1 cellular context compared by ENCODE assay signal in genomic region chr17:63600569-63601438, GRCh38.
TF ChIP-seq lines count a peak whose summit lies in the region.

Gene TACO1, plus strand, starts transcription at chr17:63600895. Its CDS starts 189 bp downstream, at chr17:63601084.

TF ChIP-seq in HepG2, 621 proteins besides CTCF, POLR2A, EP300 and RAD21 (continued from another document and continues in another):
- TF ChIP-seq ZNF318 (CRISPR knock-in tag; IDR thresholded peaks at IDR 0.05) (peak; percentile 81; the same call in 1 of the 2 replicates), YY1 (IDR thresholded peaks at IDR 0.05; ENCODE audit: insufficient read depth, insufficient replicate concordance, low read depth, low read length) (peak; percentile 81), ZKSCAN1 (IDR thresholded peaks at IDR 0.05; ENCODE audit: low read length) (peak; percentile 72), CREB1 (IDR thresholded peaks at IDR 0.05) (peak; percentile 48; the same call in 1 of the 2 replicates), CREB1 (CRISPR knock-in tag; IDR thresholded peaks at IDR 0.05) (no peak; the same call in none of the 2 replicates), ZNF350 (CRISPR knock-in tag; IDR thresholded peaks at IDR 0.05; ENCODE audit: borderline replicate concordance, low read depth) (peak; percentile 100), HNF4A (CRISPR knock-in tag; IDR thresholded peaks at IDR 0.05) (peak; percentile 86), ZKSCAN5 (CRISPR knock-in tag; IDR thresholded peaks at IDR 0.05) (no peak), ARNT2 (CRISPR knock-in tag; IDR thresholded peaks at IDR 0.05; ENCODE audit: low read depth) (peak; percentile 56; the same call in 1 of the 2 replicates), ZNF282 (IDR thresholded peaks at IDR 0.05; ENCODE audit: partially characterized antibody) (no peak), ZNF432 (CRISPR knock-in tag; IDR thresholded peaks at IDR 0.05; ENCODE audit: borderline replicate concordance) (no peak), ZNF335 (CRISPR knock-in tag; IDR thresholded peaks at IDR 0.05) (peak; percentile 97), IRF2 (CRISPR knock-in tag; IDR thresholded peaks at IDR 0.05) (peak; percentile 98), HNRNPK (IDR thresholded peaks at IDR 0.05; ENCODE audit: low read depth, low read length, poor library complexity, severe bottlenecking) (peak; percentile 34), SP5 (CRISPR knock-in tag; IDR thresholded peaks at IDR 0.05; ENCODE audit: borderline replicate concordance, low read depth) (peak; percentile 72; the same call in 1 of the 2 replicates), SNAPC5 (CRISPR knock-in tag; IDR thresholded peaks at IDR 0.05; ENCODE audit: borderline replicate concordance) (peak; percentile 91), THAP7 (CRISPR knock-in tag; IDR thresholded peaks at IDR 0.05) (peak; percentile 91), NFYC (CRISPR knock-in tag; IDR thresholded peaks at IDR 0.05) (peak; percentile 49; the same call in 1 of the 2 replicates), HDAC1 (CRISPR knock-in tag; IDR thresholded peaks at IDR 0.05) (peak; percentile 99), TOE1 (CRISPR knock-in tag; IDR thresholded peaks at IDR 0.05) (peak; percentile 97; the same call in 1 of the 2 replicates), HNF4G (IDR thresholded peaks at IDR 0.05; ENCODE audit: borderline replicate concordance, low read depth, low read length) (peak; percentile 91), HNF4G (CRISPR knock-in tag; IDR thresholded peaks at IDR 0.05; ENCODE audit: borderline replicate concordance, low read depth) (peak; percentile 84), ZNF10 (CRISPR knock-in tag; IDR thresholded peaks at IDR 0.05; ENCODE audit: borderline replicate concordance, low read depth) (no peak), ZBTB44 (CRISPR knock-in tag; IDR thresholded peaks at IDR 0.05) (peak; percentile 91), ZNF749 (CRISPR knock-in tag; IDR thresholded peaks at IDR 0.05; ENCODE audit: borderline replicate concordance) (peak; percentile 93), NFYB (CRISPR knock-in tag; IDR thresholded peaks at IDR 0.05) (peak; percentile 65), HMG20A (CRISPR knock-in tag; IDR thresholded peaks at IDR 0.05; ENCODE audit: borderline replicate concordance) (peak; percentile 25; the same call in 1 of the 2 replicates), CENPBD1 (CRISPR knock-in tag; IDR thresholded peaks at IDR 0.05; ENCODE audit: borderline replicate concordance, low read depth) (peak; percentile 51; the same call in 1 of the 2 replicates), SOX5 (CRISPR knock-in tag; IDR thresholded peaks at IDR 0.05; ENCODE audit: borderline replicate concordance) (peak; percentile 83), HIC2 (CRISPR knock-in tag; IDR thresholded peaks at IDR 0.05; ENCODE audit: low read depth) (no peak), ZNF639 (CRISPR knock-in tag; conservative IDR thresholded peaks at IDR 0.05) (peak; percentile 99), ZNF512B (CRISPR knock-in tag; IDR thresholded peaks at IDR 0.05; ENCODE audit: borderline replicate concordance) (peak; percentile 89; the same call in 1 of the 2 replicates), ELF3 (CRISPR knock-in tag; IDR thresholded peaks at IDR 0.05) (peak; percentile 88), ZNF333 (CRISPR knock-in tag; IDR thresholded peaks at IDR 0.05; ENCODE audit: borderline replicate concordance) (peak; percentile 79; the same call in 1 of the 2 replicates), ZNF121 (CRISPR knock-in tag; IDR thresholded peaks at IDR 0.05) (peak; percentile 80), MAX (IDR thresholded peaks at IDR 0.05) (peak; percentile 95), ZBTB7B (CRISPR knock-in tag; IDR thresholded peaks at IDR 0.05) (peak; percentile 92), SRSF1 (optimal IDR thresholded peaks at IDR 0.05; ENCODE audit: low read depth, low read length) (peak; percentile 95), ZSCAN20 (CRISPR knock-in tag; IDR thresholded peaks at IDR 0.05; ENCODE audit: borderline replicate concordance) (peak; percentile 93), MED1 (CRISPR knock-in tag; IDR thresholded peaks at IDR 0.05) (peak; percentile 91), ZNF703 (CRISPR knock-in tag; IDR thresholded peaks at IDR 0.05; ENCODE audit: borderline replicate concordance) (no peak), ZNF136 (CRISPR knock-in tag; IDR thresholded peaks at IDR 0.05; ENCODE audit: low read depth) (peak; percentile 83; the same call in 1 of the 2 replicates), ATF7 (IDR thresholded peaks at IDR 0.05) (no peak), ATF7 (CRISPR knock-in tag; IDR thresholded peaks at IDR 0.05) (peak; percentile 71; the same call in 1 of the 2 replicates), ZNF629 (CRISPR knock-in tag; conservative IDR thresholded peaks at IDR 0.05) (peak; percentile 69), SRSF9 (IDR thresholded peaks at IDR 0.05; ENCODE audit: borderline replicate concordance, insufficient read depth, low read depth, low read length, poor library complexity, severe bottlenecking) (no peak), ZNF382 (CRISPR knock-in tag; IDR thresholded peaks at IDR 0.05; ENCODE audit: borderline replicate concordance) (no peak), KLF16 (CRISPR knock-in tag; IDR thresholded peaks at IDR 0.05) (peak in 1 of 2 experiments; percentile 99; a peak in 2 of 4 replicates), ZNF556 (CRISPR knock-in tag; IDR thresholded peaks at IDR 0.05; ENCODE audit: borderline replicate concordance) (peak; percentile 98)
